1 cellular context compared by ENCODE assay signal in the genomic region with DNA sequence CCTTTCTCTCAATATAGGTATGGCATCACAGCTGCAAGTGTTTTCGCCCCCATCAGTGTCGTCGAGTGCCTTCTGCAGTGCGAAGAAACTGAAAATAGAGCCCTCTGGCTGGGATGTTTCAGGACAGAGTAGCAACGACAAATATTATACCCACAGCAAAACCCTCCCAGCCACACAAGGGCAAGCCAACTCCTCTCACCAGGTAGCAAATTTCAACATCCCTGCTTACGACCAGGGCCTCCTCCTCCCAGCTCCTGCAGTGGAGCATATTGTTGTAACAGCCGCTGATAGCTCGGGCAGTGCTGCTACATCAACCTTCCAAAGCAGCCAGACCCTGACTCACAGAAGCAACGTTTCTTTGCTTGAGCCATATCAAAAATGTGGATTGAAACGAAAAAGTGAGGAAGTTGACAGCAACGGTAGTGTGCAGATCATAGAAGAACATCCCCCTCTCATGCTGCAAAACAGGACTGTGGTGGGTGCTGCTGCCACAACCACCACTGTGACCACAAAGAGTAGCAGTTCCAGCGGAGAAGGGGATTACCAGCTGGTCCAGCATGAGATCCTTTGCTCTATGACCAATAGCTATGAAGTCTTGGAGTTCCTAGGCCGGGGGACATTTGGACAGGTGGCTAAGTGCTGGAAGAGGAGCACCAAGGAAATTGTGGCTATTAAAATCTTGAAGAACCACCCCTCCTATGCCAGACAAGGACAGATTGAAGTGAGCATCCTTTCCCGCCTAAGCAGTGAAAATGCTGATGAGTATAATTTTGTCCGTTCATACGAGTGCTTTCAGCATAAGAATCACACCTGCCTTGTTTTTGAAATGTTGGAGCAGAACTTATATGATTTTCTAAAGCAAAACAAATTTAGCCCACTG.
TF ChIP-seq lines count a peak whose summit lies in the region.

No MANE protein-coding gene starts in this region.

TF ChIP-seq in GM12878, 131 proteins besides CTCF, POLR2A, EP300 and RAD21:
- TF ChIP-seq HDGF (IDR thresholded peaks at IDR 0.05) (0 out of 2 replicates have a peak, but pooled peaks have one; percentile 25), NFIC (IDR thresholded peaks at IDR 0.05; ENCODE audit: low read depth, low read length) (peak; percentile 67; the same call in 1 of the 2 replicates), TCF12 (IDR thresholded peaks at IDR 0.05; ENCODE audit: low read depth, low read length) (peak; percentile 45; the same call in 1 of the 2 replicates), SREBF2 (IDR thresholded peaks at IDR 0.05; ENCODE audit: low read length) (no peak), MTA3 (IDR thresholded peaks at IDR 0.05; ENCODE audit: borderline replicate concordance, low read length) (no peak), IKZF2 (IDR thresholded peaks at IDR 0.05) (peak; percentile 72), BHLHE40 (IDR thresholded peaks at IDR 0.05; ENCODE audit: borderline replicate concordance in 1 of 2, low read depth in 2 of 2, low read length in 1 of 2) (peak in 1 of 2 experiments; percentile 48; a peak in 1 of 4 replicates), CBFB (IDR thresholded peaks at IDR 0.05; ENCODE audit: low read depth) (peak; percentile 65; the same call in 1 of the 2 replicates), RAD51 (IDR thresholded peaks at IDR 0.05) (no peak), MTA2 (IDR thresholded peaks at IDR 0.05; ENCODE audit: low read depth) (peak; percentile 30; the same call in 1 of the 2 replicates), CBX5 (IDR thresholded peaks at IDR 0.05; ENCODE audit: low read depth) (0 out of 2 replicates have a peak, but pooled peaks have one; percentile 57), SPI1 (IDR thresholded peaks at IDR 0.05; ENCODE audit: borderline replicate concordance, insufficient read depth, low read depth, low read length) (peak; percentile 45; the same call in 1 of the 2 replicates), BMI1 (IDR thresholded peaks at IDR 0.05; ENCODE audit: borderline replicate concordance) (no peak), TCF3 (IDR thresholded peaks at IDR 0.05; ENCODE audit: borderline replicate concordance, insufficient read depth, low read depth, low read length) (no peak), ZNF217 (IDR thresholded peaks at IDR 0.05) (no peak), IKZF1 (conservative IDR thresholded peaks at IDR 0.05) (peak; percentile 76), MEF2A (IDR thresholded peaks at IDR 0.05; ENCODE audit: insufficient read depth, low read depth, low read length) (0 out of 2 replicates have a peak, but pooled peaks have one; percentile 7), SIX5 (IDR thresholded peaks at IDR 0.05; ENCODE audit: low read depth, low read length, severe bottlenecking) (no peak), BCL11A (IDR thresholded peaks at IDR 0.05; ENCODE audit: low read depth, low read length) (peak; percentile 41; the same call in 1 of the 2 replicates), WRNIP1 (IDR thresholded peaks at IDR 0.05; ENCODE audit: borderline replicate concordance, low read depth, low read length) (no peak), PAX5 (IDR thresholded peaks at IDR 0.05; ENCODE audit: borderline replicate concordance, low read depth, low read length) (0 out of 2 replicates have a peak, but pooled peaks have one; percentile 64), EED (IDR thresholded peaks at IDR 0.05; ENCODE audit: low read depth) (peak; percentile 74), YBX1 (IDR thresholded peaks at IDR 0.05) (no peak), DPF2 (IDR thresholded peaks at IDR 0.05) (peak; percentile 73; the same call in 1 of the 2 replicates), HDAC6 (IDR thresholded peaks at IDR 0.05; ENCODE audit: unreplicated experiment) (no peak), NFXL1 (IDR thresholded peaks at IDR 0.05; ENCODE audit: borderline replicate concordance) (no peak), RUNX3 (IDR thresholded peaks at IDR 0.05; ENCODE audit: low read length) (peak; percentile 98)
- TF ChIP-seq, protein P1, sequence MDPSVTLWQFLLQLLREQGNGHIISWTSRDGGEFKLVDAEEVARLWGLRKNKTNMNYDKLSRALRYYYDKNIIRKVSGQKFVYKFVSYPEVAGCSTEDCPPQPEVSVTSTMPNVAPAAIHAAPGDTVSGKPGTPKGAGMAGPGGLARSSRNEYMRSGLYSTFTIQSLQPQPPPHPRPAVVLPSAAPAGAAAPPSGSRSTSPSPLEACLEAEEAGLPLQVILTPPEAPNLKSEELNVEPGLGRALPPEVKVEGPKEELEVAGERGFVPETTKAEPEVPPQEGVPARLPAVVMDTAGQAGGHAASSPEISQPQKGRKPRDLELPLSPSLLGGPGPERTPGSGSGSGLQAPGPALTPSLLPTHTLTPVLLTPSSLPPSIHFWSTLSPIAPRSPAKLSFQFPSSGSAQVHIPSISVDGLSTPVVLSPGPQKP (IDR thresholded peaks at IDR 0.05; ENCODE audit: low read depth, low read length) = no peak
- TF ChIP-seq, protein P2, sequence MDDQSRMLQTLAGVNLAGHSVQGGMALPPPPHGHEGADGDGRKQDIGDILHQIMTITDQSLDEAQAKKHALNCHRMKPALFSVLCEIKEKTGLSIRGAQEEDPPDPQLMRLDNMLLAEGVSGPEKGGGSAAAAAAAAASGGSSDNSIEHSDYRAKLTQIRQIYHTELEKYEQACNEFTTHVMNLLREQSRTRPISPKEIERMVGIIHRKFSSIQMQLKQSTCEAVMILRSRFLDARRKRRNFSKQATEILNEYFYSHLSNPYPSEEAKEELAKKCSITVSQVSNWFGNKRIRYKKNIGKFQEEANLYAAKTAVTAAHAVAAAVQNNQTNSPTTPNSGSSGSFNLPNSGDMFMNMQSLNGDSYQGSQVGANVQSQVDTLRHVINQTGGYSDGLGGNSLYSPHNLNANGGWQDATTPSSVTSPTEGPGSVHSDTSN (IDR thresholded peaks at IDR 0.05; ENCODE audit: insufficient replicate concordance, low read depth, low read length) = peak; percentile 11
- TF ChIP-seq, protein P3, sequence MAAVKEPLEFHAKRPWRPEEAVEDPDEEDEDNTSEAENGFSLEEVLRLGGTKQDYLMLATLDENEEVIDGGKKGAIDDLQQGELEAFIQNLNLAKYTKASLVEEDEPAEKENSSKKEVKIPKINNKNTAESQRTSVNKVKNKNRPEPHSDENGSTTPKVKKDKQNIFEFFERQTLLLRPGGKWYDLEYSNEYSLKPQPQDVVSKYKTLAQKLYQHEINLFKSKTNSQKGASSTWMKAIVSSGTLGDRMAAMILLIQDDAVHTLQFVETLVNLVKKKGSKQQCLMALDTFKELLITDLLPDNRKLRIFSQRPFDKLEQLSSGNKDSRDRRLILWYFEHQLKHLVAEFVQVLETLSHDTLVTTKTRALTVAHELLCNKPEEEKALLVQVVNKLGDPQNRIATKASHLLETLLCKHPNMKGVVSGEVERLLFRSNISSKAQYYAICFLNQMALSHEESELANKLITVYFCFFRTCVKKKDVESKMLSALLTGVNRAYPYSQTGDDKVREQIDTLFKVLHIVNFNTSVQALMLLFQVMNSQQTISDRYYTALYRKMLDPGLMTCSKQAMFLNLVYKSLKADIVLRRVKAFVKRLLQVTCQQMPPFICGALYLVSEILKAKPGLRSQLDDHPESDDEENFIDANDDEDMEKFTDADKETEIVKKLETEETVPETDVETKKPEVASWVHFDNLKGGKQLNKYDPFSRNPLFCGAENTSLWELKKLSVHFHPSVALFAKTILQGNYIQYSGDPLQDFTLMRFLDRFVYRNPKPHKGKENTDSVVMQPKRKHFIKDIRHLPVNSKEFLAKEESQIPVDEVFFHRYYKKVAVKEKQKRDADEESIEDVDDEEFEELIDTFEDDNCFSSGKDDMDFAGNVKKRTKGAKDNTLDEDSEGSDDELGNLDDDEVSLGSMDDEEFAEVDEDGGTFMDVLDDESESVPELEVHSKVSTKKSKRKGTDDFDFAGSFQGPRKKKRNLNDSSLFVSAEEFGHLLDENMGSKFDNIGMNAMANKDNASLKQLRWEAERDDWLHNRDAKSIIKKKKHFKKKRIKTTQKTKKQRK (IDR thresholded peaks at IDR 0.05; ENCODE audit: low read depth, low read length) = no peak
- TF ChIP-seq, protein P4, sequence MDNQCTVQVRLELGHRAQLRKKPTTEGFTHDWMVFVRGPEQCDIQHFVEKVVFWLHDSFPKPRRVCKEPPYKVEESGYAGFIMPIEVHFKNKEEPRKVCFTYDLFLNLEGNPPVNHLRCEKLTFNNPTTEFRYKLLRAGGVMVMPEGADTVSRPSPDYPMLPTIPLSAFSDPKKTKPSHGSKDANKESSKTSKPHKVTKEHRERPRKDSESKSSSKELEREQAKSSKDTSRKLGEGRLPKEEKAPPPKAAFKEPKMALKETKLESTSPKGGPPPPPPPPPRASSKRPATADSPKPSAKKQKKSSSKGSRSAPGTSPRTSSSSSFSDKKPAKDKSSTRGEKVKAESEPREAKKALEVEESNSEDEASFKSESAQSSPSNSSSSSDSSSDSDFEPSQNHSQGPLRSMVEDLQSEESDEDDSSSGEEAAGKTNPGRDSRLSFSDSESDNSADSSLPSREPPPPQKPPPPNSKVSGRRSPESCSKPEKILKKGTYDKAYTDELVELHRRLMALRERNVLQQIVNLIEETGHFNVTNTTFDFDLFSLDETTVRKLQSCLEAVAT (IDR thresholded peaks at IDR 0.05) = peak; percentile 73
- TF ChIP-seq, protein P5, sequence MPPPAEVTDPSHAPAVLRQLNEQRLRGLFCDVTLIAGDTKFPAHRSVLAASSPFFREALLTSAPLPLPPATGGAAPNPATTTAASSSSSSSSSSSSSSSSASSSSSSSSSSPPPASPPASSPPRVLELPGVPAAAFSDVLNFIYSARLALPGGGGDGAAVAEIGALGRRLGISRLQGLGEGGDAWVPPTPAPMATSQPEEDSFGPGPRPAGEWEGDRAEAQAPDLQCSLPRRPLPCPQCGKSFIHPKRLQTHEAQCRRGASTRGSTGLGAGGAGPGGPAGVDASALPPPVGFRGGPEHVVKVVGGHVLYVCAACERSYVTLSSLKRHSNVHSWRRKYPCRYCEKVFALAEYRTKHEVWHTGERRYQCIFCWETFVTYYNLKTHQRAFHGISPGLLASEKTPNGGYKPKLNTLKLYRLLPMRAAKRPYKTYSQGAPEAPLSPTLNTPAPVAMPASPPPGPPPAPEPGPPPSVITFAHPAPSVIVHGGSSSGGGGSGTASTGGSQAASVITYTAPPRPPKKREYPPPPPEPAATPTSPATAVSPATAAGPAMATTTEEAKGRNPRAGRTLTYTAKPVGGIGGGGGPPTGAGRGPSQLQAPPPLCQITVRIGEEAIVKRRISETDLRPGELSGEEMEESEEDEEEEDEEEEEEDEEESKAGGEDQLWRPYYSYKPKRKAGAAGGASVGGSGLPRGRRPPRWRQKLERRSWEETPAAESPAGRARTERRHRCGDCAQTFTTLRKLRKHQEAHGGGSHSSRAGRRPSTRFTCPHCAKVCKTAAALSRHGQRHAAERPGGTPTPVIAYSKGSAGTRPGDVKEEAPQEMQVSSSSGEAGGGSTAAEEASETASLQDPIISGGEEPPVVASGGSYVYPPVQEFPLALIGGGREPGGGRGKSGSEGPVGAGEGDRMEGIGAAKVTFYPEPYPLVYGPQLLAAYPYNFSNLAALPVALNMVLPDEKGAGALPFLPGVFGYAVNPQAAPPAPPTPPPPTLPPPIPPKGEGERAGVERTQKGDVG (CRISPR knock-in tag; IDR thresholded peaks at IDR 0.05) = no peak
- TF ChIP-seq, protein P6, sequence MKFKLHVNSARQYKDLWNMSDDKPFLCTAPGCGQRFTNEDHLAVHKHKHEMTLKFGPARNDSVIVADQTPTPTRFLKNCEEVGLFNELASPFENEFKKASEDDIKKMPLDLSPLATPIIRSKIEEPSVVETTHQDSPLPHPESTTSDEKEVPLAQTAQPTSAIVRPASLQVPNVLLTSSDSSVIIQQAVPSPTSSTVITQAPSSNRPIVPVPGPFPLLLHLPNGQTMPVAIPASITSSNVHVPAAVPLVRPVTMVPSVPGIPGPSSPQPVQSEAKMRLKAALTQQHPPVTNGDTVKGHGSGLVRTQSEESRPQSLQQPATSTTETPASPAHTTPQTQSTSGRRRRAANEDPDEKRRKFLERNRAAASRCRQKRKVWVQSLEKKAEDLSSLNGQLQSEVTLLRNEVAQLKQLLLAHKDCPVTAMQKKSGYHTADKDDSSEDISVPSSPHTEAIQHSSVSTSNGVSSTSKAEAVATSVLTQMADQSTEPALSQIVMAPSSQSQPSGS (IDR thresholded peaks at IDR 0.05; ENCODE audit: low read length) = peak; percentile 35; the same call in 1 of the 2 replicates
- TF ChIP-seq, protein P7, sequence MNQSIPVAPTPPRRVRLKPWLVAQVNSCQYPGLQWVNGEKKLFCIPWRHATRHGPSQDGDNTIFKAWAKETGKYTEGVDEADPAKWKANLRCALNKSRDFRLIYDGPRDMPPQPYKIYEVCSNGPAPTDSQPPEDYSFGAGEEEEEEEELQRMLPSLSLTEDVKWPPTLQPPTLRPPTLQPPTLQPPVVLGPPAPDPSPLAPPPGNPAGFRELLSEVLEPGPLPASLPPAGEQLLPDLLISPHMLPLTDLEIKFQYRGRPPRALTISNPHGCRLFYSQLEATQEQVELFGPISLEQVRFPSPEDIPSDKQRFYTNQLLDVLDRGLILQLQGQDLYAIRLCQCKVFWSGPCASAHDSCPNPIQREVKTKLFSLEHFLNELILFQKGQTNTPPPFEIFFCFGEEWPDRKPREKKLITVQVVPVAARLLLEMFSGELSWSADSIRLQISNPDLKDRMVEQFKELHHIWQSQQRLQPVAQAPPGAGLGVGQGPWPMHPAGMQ (IDR thresholded peaks at IDR 0.05; ENCODE audit: borderline replicate concordance) = peak; percentile 28; the same call in 1 of the 2 replicates
- TF ChIP-seq, protein P8, sequence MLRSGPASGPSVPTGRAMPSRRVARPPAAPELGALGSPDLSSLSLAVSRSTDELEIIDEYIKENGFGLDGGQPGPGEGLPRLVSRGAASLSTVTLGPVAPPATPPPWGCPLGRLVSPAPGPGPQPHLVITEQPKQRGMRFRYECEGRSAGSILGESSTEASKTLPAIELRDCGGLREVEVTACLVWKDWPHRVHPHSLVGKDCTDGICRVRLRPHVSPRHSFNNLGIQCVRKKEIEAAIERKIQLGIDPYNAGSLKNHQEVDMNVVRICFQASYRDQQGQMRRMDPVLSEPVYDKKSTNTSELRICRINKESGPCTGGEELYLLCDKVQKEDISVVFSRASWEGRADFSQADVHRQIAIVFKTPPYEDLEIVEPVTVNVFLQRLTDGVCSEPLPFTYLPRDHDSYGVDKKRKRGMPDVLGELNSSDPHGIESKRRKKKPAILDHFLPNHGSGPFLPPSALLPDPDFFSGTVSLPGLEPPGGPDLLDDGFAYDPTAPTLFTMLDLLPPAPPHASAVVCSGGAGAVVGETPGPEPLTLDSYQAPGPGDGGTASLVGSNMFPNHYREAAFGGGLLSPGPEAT (IDR thresholded peaks at IDR 0.05; ENCODE audit: low read depth) = peak; percentile 84
- TF ChIP-seq, protein P9, sequence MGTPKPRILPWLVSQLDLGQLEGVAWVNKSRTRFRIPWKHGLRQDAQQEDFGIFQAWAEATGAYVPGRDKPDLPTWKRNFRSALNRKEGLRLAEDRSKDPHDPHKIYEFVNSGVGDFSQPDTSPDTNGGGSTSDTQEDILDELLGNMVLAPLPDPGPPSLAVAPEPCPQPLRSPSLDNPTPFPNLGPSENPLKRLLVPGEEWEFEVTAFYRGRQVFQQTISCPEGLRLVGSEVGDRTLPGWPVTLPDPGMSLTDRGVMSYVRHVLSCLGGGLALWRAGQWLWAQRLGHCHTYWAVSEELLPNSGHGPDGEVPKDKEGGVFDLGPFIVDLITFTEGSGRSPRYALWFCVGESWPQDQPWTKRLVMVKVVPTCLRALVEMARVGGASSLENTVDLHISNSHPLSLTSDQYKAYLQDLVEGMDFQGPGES (IDR thresholded peaks at IDR 0.05) = no peak
TF ChIP-seq in GM12878: peak in this region for 21.
